In genomic region chr9:34458967-34459355, GRCh38 we compare ENCODE assay signal across 1 cellular context.
TF ChIP-seq lines count a peak whose summit lies in the region.

No MANE protein-coding gene starts in this region.

TF ChIP-seq in H1, 55 proteins besides CTCF, POLR2A, EP300 and RAD21:
- TF ChIP-seq KDM4A (IDR thresholded peaks at IDR 0.05; ENCODE audit: low read depth, low read length, severe bottlenecking) (peak; percentile 47), EZH2 (IDR thresholded peaks at IDR 0.05; ENCODE audit: low read depth, low read length, severe bottlenecking) (no peak)
